ENCODE assay signal across 1 cellular context in genomic region chr5:136053336-136054121, GRCh38.
TF ChIP-seq lines count a peak whose summit lies in the region.

No MANE protein-coding gene starts in this region.

TF ChIP-seq in HepG2, 621 proteins besides CTCF, POLR2A, EP300 and RAD21 (continued from another document and continues in another):
- TF ChIP-seq SKIL (CRISPR knock-in tag; IDR thresholded peaks at IDR 0.05; ENCODE audit: borderline replicate concordance) (peak; percentile 97), ZSCAN29 (CRISPR knock-in tag; conservative IDR thresholded peaks at IDR 0.05) (peak; percentile 78; the same call in 1 of the 2 replicates), ZNF775 (CRISPR knock-in tag; IDR thresholded peaks at IDR 0.05; ENCODE audit: borderline replicate concordance) (no peak; the same call in 1 of the 2 replicates), MED1 (CRISPR knock-in tag; IDR thresholded peaks at IDR 0.05) (peak; percentile 99), SKI (IDR thresholded peaks at IDR 0.05; ENCODE audit: partially characterized antibody) (peak; percentile 94), HOXA7 (CRISPR knock-in tag; IDR thresholded peaks at IDR 0.05) (no peak), AHR (CRISPR knock-in tag; IDR thresholded peaks at IDR 0.05) (peak; percentile 75; the same call in 1 of the 2 replicates), LCORL (IDR thresholded peaks at IDR 0.05) (peak; percentile 54; the same call in 1 of the 2 replicates), LCORL (CRISPR knock-in tag; IDR thresholded peaks at IDR 0.05) (peak; percentile 98), ZNF850 (CRISPR knock-in tag; conservative IDR thresholded peaks at IDR 0.05) (no peak), RXRB (CRISPR knock-in tag; IDR thresholded peaks at IDR 0.05; ENCODE audit: borderline replicate concordance) (peak; percentile 96), ZKSCAN8 (CRISPR knock-in tag; IDR thresholded peaks at IDR 0.05; ENCODE audit: borderline replicate concordance) (peak; percentile 93; the same call in 1 of the 2 replicates), ZNF792 (CRISPR knock-in tag; IDR thresholded peaks at IDR 0.05) (peak; percentile 94), NR2C2 (CRISPR knock-in tag; IDR thresholded peaks at IDR 0.05; ENCODE audit: borderline replicate concordance) (peak; percentile 67), NCOA2 (CRISPR knock-in tag; IDR thresholded peaks at IDR 0.05) (peak; percentile 97), ZBTB8A (CRISPR knock-in tag; IDR thresholded peaks at IDR 0.05; ENCODE audit: borderline replicate concordance, low read depth) (no peak), CHD2 (IDR thresholded peaks at IDR 0.05; ENCODE audit: low read depth, low read length) (peak; percentile 33; the same call in 1 of the 2 replicates), ZNF512B (CRISPR knock-in tag; IDR thresholded peaks at IDR 0.05; ENCODE audit: borderline replicate concordance) (peak; percentile 48; the same call in 1 of the 2 replicates), ZNF337 (CRISPR knock-in tag; IDR thresholded peaks at IDR 0.05; ENCODE audit: borderline replicate concordance, low read depth) (peak; percentile 70; the same call in 1 of the 2 replicates), IRF2 (CRISPR knock-in tag; IDR thresholded peaks at IDR 0.05) (peak; percentile 93), SRSF9 (IDR thresholded peaks at IDR 0.05; ENCODE audit: borderline replicate concordance, insufficient read depth, low read depth, low read length, poor library complexity, severe bottlenecking) (no peak), ERF (CRISPR knock-in tag; IDR thresholded peaks at IDR 0.05) (peak; percentile 82), POLR2AphosphoS2 (IDR thresholded peaks at IDR 0.05; ENCODE audit: low read depth, low read length) (no peak), HBP1 (CRISPR knock-in tag; IDR thresholded peaks at IDR 0.05; ENCODE audit: low read depth) (0 out of 2 replicates have a peak, but pooled peaks have one; percentile 24), FOXC1 (CRISPR knock-in tag; IDR thresholded peaks at IDR 0.05; ENCODE audit: borderline replicate concordance) (no peak), ZNF253 (CRISPR knock-in tag; IDR thresholded peaks at IDR 0.05; ENCODE audit: borderline replicate concordance) (no peak), HDAC2 (CRISPR knock-in tag; IDR thresholded peaks at IDR 0.05) (peak; percentile 95), EED (CRISPR knock-in tag; IDR thresholded peaks at IDR 0.05) (no peak), ZNF788 (CRISPR knock-in tag; IDR thresholded peaks at IDR 0.05; ENCODE audit: borderline replicate concordance) (peak; percentile 83; the same call in 1 of the 2 replicates), ZZZ3 (CRISPR knock-in tag; IDR thresholded peaks at IDR 0.05; ENCODE audit: borderline replicate concordance) (no peak), TRIM24 (CRISPR knock-in tag; IDR thresholded peaks at IDR 0.05) (peak; percentile 55; the same call in 1 of the 2 replicates), HOXA3 (CRISPR knock-in tag; IDR thresholded peaks at IDR 0.05) (peak; percentile 83; the same call in 1 of the 2 replicates), ATRX (CRISPR knock-in tag; IDR thresholded peaks at IDR 0.05; ENCODE audit: borderline replicate concordance) (no peak), SMARCE1 (IDR thresholded peaks at IDR 0.05; ENCODE audit: borderline replicate concordance) (no peak), ELF4 (CRISPR knock-in tag; IDR thresholded peaks at IDR 0.05; ENCODE audit: borderline replicate concordance) (no peak), BCL3 (CRISPR knock-in tag; IDR thresholded peaks at IDR 0.05) (peak; percentile 63; the same call in 1 of the 2 replicates), TCF12 (IDR thresholded peaks at IDR 0.05) (no peak), TCF12 (CRISPR knock-in tag; IDR thresholded peaks at IDR 0.05) (peak; percentile 75; the same call in 1 of the 2 replicates), MTERF4 (CRISPR knock-in tag; IDR thresholded peaks at IDR 0.05) (0 out of 2 replicates have a peak, but pooled peaks have one; percentile 66), ZNF567 (CRISPR knock-in tag; IDR thresholded peaks at IDR 0.05; ENCODE audit: borderline replicate concordance) (0 out of 2 replicates have a peak, but pooled peaks have one; percentile 22), ZNF34 (CRISPR knock-in tag; IDR thresholded peaks at IDR 0.05; ENCODE audit: borderline replicate concordance) (no peak), TGIF2 (CRISPR knock-in tag; IDR thresholded peaks at IDR 0.05) (0 out of 2 replicates have a peak, but pooled peaks have one; percentile 36), KDM6A (CRISPR knock-in tag; IDR thresholded peaks at IDR 0.05; ENCODE audit: low read depth) (peak; percentile 97), ZBTB20 (CRISPR knock-in tag; IDR thresholded peaks at IDR 0.05; ENCODE audit: borderline replicate concordance, low read depth) (peak; percentile 95), TAF1 (CRISPR knock-in tag; IDR thresholded peaks at IDR 0.05) (peak; percentile 51; the same call in 1 of the 2 replicates)
- TF ChIP-seq, protein P1, sequence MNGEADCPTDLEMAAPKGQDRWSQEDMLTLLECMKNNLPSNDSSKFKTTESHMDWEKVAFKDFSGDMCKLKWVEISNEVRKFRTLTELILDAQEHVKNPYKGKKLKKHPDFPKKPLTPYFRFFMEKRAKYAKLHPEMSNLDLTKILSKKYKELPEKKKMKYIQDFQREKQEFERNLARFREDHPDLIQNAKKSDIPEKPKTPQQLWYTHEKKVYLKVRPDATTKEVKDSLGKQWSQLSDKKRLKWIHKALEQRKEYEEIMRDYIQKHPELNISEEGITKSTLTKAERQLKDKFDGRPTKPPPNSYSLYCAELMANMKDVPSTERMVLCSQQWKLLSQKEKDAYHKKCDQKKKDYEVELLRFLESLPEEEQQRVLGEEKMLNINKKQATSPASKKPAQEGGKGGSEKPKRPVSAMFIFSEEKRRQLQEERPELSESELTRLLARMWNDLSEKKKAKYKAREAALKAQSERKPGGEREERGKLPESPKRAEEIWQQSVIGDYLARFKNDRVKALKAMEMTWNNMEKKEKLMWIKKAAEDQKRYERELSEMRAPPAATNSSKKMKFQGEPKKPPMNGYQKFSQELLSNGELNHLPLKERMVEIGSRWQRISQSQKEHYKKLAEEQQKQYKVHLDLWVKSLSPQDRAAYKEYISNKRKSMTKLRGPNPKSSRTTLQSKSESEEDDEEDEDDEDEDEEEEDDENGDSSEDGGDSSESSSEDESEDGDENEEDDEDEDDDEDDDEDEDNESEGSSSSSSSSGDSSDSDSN (CRISPR knock-in tag; IDR thresholded peaks at IDR 0.05) = peak; percentile 51
- TF ChIP-seq, protein P2, sequence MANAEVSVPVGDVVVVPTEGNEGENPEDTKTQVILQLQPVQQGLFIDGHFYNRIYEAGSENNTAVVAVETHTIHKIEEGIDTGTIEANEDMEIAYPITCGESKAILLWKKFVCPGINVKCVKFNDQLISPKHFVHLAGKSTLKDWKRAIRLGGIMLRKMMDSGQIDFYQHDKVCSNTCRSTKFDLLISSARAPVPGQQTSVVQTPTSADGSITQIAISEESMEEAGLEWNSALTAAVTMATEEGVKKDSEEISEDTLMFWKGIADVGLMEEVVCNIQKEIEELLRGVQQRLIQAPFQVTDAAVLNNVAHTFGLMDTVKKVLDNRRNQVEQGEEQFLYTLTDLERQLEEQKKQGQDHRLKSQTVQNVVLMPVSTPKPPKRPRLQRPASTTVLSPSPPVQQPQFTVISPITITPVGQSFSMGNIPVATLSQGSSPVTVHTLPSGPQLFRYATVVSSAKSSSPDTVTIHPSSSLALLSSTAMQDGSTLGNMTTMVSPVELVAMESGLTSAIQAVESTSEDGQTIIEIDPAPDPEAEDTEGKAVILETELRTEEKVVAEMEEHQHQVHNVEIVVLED (CRISPR knock-in tag; IDR thresholded peaks at IDR 0.05; ENCODE audit: borderline replicate concordance) = peak; percentile 49; the same call in 1 of the 2 replicates
- TF ChIP-seq, protein P3, sequence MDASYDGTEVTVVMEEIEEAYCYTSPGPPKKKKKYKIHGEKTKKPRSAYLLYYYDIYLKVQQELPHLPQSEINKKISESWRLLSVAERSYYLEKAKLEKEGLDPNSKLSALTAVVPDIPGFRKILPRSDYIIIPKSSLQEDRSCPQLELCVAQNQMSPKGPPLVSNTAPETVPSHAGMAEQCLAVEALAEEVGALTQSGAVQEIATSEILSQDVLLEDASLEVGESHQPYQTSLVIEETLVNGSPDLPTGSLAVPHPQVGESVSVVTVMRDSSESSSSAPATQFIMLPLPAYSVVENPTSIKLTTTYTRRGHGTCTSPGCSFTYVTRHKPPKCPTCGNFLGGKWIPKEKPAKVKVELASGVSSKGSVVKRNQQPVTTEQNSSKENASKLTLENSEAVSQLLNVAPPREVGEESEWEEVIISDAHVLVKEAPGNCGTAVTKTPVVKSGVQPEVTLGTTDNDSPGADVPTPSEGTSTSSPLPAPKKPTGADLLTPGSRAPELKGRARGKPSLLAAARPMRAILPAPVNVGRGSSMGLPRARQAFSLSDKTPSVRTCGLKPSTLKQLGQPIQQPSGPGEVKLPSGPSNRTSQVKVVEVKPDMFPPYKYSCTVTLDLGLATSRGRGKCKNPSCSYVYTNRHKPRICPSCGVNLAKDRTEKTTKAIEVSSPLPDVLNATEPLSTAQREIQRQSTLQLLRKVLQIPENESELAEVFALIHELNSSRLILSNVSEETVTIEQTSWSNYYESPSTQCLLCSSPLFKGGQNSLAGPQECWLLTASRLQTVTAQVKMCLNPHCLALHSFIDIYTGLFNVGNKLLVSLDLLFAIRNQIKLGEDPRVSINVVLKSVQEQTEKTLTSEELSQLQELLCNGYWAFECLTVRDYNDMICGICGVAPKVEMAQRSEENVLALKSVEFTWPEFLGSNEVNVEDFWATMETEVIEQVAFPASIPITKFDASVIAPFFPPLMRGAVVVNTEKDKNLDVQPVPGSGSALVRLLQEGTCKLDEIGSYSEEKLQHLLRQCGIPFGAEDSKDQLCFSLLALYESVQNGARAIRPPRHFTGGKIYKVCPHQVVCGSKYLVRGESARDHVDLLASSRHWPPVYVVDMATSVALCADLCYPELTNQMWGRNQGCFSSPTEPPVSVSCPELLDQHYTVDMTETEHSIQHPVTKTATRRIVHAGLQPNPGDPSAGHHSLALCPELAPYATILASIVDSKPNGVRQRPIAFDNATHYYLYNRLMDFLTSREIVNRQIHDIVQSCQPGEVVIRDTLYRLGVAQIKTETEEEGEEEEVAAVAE (CRISPR knock-in tag; IDR thresholded peaks at IDR 0.05; ENCODE audit: borderline replicate concordance) = peak; percentile 77
